8 cellular contexts compared by ENCODE assay signal in genomic region chr16:21506857-21507456, GRCh38.
DNase-seq lines count a peak whose midpoint lies in the region; ATAC-seq and TF ChIP-seq lines count a peak whose summit lies in the region.
"Not testable (repeated sequence)": the region's sequence is repeated elsewhere in the genome, so short reads cannot be mapped to it uniquely, and the experiment has no call there.

No MANE protein-coding gene starts in this region.

- H3K27ac ChIP-seq in esophagus squamous epithelium (peak overlapping the region; percentile 25 to 84 (median 53)), transverse colon (peak overlapping the region; percentile 88 to 99 (median 96))
- H3K27ac ChIP-seq in osteoblast (ENCODE audit: low read depth, low read length), result not testable (repeated sequence)

- not testable (repeated sequence) for TF ChIP-seq POLR2A in esophagus squamous epithelium (IDR thresholded peaks at IDR 0.05)
- peak; percentile 42 for TF ChIP-seq POLR2A in transverse colon (IDR thresholded peaks at IDR 0.05)

- in situ Hi-C loops in transverse colon (cut with MboI; ENCODE audit: low pct_ligation_motif_present in 1 of 4, low pct_unique_long_range_greater_than_20kb in 1 of 4, low sequenced_read_pairs in 3 of 4), result not testable (repeated sequence)

- not testable (repeated sequence) for H3K9me3 ChIP-seq in NT2/D1 (ENCODE audit: insufficient read depth, low read length); esophagus squamous epithelium; osteoblast (ENCODE audit: low read depth, low read length); transverse colon

- not testable (repeated sequence) for H3K4me3 ChIP-seq in NT2/D1 (ENCODE audit: insufficient read length, low read depth); osteoblast (ENCODE audit: insufficient read depth, low read length)
- H3K4me3 ChIP-seq in esophagus squamous epithelium (peak overlapping the region in 2 of 4 donors; percentile 18 to 46), transverse colon (peak overlapping the region in 2 of 4 donors; percentile 3 to 33)

- not testable (repeated sequence) for H2AFZ ChIP-seq in osteoblast (ENCODE audit: low read length)

- intact Hi-C loops in esophagus squamous epithelium (cut with DNase I); transverse colon (cut with DNase I; ENCODE audit: low total_unique reads): not testable (repeated sequence)

- peaks cover 58% of the 10 kb centered on the region for H3K36me3 ChIP-seq in NT2/D1 (ENCODE audit: insufficient read depth, insufficient read length, low read length)
- not testable (repeated sequence) for H3K36me3 ChIP-seq in esophagus squamous epithelium; osteoblast (ENCODE audit: insufficient read depth, low read length); transverse colon

- not testable (repeated sequence) for TF ChIP-seq EP300 in transverse colon (IDR thresholded peaks at IDR 0.05; ENCODE audit: low read depth)

- H3K4me2 ChIP-seq in osteoblast (ENCODE audit: insufficient read depth, low read length), result not testable (repeated sequence)

- H3K27me3 ChIP-seq in NT2/D1 (ENCODE audit: insufficient read depth, insufficient read length); esophagus squamous epithelium; osteoblast (ENCODE audit: insufficient read depth, low read length); transverse colon: not testable (repeated sequence)

- H3K4me1 ChIP-seq in NT2/D1 (ENCODE audit: insufficient read depth, insufficient read length), result peaks cover 23% of the 10 kb centered on the region
- H3K4me1 ChIP-seq in esophagus squamous epithelium, result peaks cover 17 to 84% (median 55%) of the 10 kb centered on the region in 3 donors
- not testable (repeated sequence) for H3K4me1 ChIP-seq in osteoblast (ENCODE audit: insufficient read depth, low read length)
- peaks cover 40 to 89% (median 67%) of the 10 kb centered on the region in 4 donors for H3K4me1 ChIP-seq in transverse colon

- not testable (repeated sequence) for TF ChIP-seq CTCF in esophagus squamous epithelium (IDR thresholded peaks at IDR 0.05); osteoblast (IDR thresholded peaks at IDR 0.05; ENCODE audit: extremely low read depth, low read depth, low read length)
- TF ChIP-seq CTCF in transverse colon (IDR thresholded peaks at IDR 0.05), result peak in 2 of 5 experiments; percentile 9 to 19

- DNase-seq in NT2/D1 (ENCODE audit: low read depth, low spot score); esophagus squamous epithelium (lab: John Stamatoyannopoulos, UW): not testable (repeated sequence)
- peak; percentile 34 for DNase-seq in activated T-cell treated with anti-CD3 and anti-CD28 coated beads for 24 hours (ENCODE audit: low read depth)
- DNase-seq in osteoblast (ENCODE audit: insufficient read length, low spot score, missing footprints), result peak; percentile 41
- DNase-seq in transverse colon, result peak; percentile 91

- peaks cover 80% of the 10 kb centered on the region for H3K79me2 ChIP-seq in osteoblast (ENCODE audit: insufficient read depth, low read length)

- H4K20me1 ChIP-seq in osteoblast (ENCODE audit: insufficient read depth, low read length), result peaks cover 17% of the 10 kb centered on the region

- ATAC-seq in GM18502 (IDR thresholded peaks at IDR 0.05; ENCODE audit: poor library complexity, unreplicated experiment) (peak; percentile 51), GM21529 (IDR thresholded peaks at IDR 0.05; ENCODE audit: unreplicated experiment) (peak; percentile 52), HG03378 (IDR thresholded peaks at IDR 0.05; ENCODE audit: unreplicated experiment) (peak; percentile 57)

- peak overlapping the region; percentile 32 for H3K9ac ChIP-seq in NT2/D1 (ENCODE audit: insufficient read length, low read depth)

- 62 to 73% methylated on average over 22 to 23 of the region's 23 CpGs for WGBS in esophagus squamous epithelium, 2 donors
- 26 to 34% methylated on average over 13 to 23 of the region's 23 CpGs for WGBS in transverse colon (ENCODE audit: low coverage in 1 of 2), 2 donors
